Comparison of ENCODE assay signal across 8 cellular contexts in the genomic region with DNA sequence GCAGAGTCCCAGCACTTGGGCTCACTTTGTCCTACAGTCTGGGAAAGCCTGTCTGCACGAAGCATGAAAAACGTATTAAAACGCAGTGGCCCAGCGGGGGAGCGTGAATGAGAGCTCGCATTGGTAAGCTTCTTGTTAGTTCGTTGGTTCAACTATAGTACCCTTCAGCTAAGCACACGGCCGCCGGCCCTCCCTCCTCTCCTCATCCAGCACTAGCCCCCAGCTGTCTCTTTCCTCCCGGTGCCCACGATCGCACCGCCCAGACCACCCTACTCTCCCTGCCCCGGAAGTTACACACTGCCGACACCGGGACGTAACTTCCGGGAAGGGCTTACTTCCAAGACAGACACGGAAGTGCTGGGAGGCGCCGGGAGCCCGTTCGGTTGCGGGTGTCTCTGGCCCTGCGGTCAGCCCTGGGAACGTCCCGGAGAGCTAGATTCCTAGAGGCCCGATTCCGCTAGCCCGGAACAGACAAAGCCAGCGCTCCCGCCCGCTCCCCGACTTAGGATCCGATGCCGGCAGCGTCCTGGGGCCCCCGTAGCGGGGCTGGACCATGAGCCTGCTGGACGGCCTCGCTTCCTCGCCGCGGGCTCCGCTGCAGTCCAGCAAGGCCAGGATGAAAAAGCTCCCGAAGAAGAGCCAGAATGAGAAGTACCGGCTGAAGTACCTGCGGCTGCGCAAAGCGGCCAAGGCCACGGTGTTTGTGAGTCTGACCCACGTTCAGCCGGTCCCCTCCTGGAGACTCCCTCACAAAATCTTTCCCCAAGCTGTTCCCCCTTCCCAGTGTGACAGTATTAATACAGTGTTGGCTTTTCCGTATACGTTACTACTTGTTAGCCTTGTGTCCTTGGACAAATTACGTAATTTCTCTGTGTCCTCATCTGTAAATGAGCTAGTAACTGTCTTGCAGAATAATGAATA. TPM values are rescaled to one million over a fixed set of nuclear protein-coding genes. Genes with fewer than 3 reads are reported as not detected.
DNase-seq lines count a peak whose midpoint lies in the region; ATAC-seq, FAIRE-seq and TF ChIP-seq lines count a peak whose summit lies in the region.

Gene TBRG1, plus strand, starts transcription at position 334 of the 921 bp plus-strand sequence. Its CDS starts 220 bp downstream, at position 554.

- TF ChIP-seq CTCF in WI38 (IDR thresholded peaks at IDR 0.05; ENCODE audit: low read depth, low read length) (no peak), mammary epithelial cell (conservative IDR thresholded peaks at IDR 0.05 in 1 of 2, IDR thresholded peaks at IDR 0.05 in 1 of 2; ENCODE audit: extremely low read depth in 1 of 2, insufficient read depth in 1 of 2, low read depth in 1 of 2, low read length in 2 of 2) (no peak)

- FAIRE-seq in small intestine (lab: Jason Lieb, UNC): no peak

- H3K36me3 ChIP-seq in mammary epithelial cell (ENCODE audit: insufficient read depth, low read length) (peaks cover 24% of the 10 kb centered on the region), iPS-20b (ENCODE audit: insufficient read depth, low read depth, low read length) (peaks cover 30% of the 10 kb centered on the region), small intestine (ENCODE audit: control insufficient read depth in 2 of 2, insufficient read depth in 2 of 2, low read length in 2 of 2) (peaks cover 4 to 10% of the 10 kb centered on the region in 2 donors)

- H3K4me1 ChIP-seq in mammary epithelial cell (ENCODE audit: insufficient read depth, low read length) (peaks cover 19% of the 10 kb centered on the region), iPS-20b (ENCODE audit: insufficient read depth, low read length) (peaks cover 7% of the 10 kb centered on the region), small intestine (ENCODE audit: control insufficient read depth in 2 of 2, insufficient read depth in 1 of 2, low read depth in 1 of 2, low read length in 1 of 2) (peaks cover 5 to 11% of the 10 kb centered on the region in 2 donors)

- peaks cover 2% of the 10 kb centered on the region for H4K20me1 ChIP-seq in mammary epithelial cell (ENCODE audit: insufficient read depth, low read length)

- H3K4me3 ChIP-seq in WI38 (ENCODE audit: low read depth, low read length) (peak within 1 kb of the TSS; percentile 97), mammary epithelial cell (replicated peaks in 1 of 3; ENCODE audit: insufficient read depth in 1 of 3, low read depth in 2 of 3, low read length in 3 of 3) (peak within 1 kb of the TSS; percentile 71 to 97 (median 96)), iPS-20b (ENCODE audit: low read length) (peak within 1 kb of the TSS; percentile 96), small intestine (ENCODE audit: low read depth in 1 of 2, low read length in 2 of 2) (peak within 1 kb of the TSS; percentile 97)

- peak within 1 kb of the TSS; percentile 83 for H3K4me2 ChIP-seq in mammary epithelial cell (ENCODE audit: insufficient read depth, low read depth, low read length)

- peaks cover 49% of the 10 kb centered on the region for H3K79me2 ChIP-seq in mammary epithelial cell (ENCODE audit: insufficient read depth, low read length)

- peak within 1 kb of the TSS; percentile 96 for H2AFZ ChIP-seq in mammary epithelial cell (ENCODE audit: low read depth, low read length)

- TSS peak; percentile 91 for BruUV-seq in mammary epithelial cell (replicated peaks; lab: Mats Ljungman, UMichigan)

- H3K9me3 ChIP-seq in mammary epithelial cell (replicated peaks; ENCODE audit: insufficient read depth, low read length) (no peaks in the 10 kb centered on the region), iPS-20b (ENCODE audit: insufficient read depth, low read depth, low read length) (no peaks in the 10 kb centered on the region), small intestine (ENCODE audit: control insufficient read depth, low read depth) (no peaks in the 10 kb centered on the region)

- dilution Hi-C loops in mammary epithelial cell (cut with HindIII; ENCODE audit: low sequenced_read_pairs): no loop called here

- peak; percentile 85 for DNase-seq in ACHN
- peak; percentile 91 for DNase-seq in NCI-H2227 (lab: John Stamatoyannopoulos, UW; ENCODE audit: unreplicated experiment)
- DNase-seq in mammary epithelial cell: peak; percentile 82
- peak; percentile 90 for DNase-seq in small intestine

- H3K9ac ChIP-seq in mammary epithelial cell (ENCODE audit: insufficient read depth, low read length) (peak within 1 kb of the TSS; percentile 89), iPS-20b (ENCODE audit: low read depth, low read length) (peak within 1 kb of the TSS; percentile 93)

- in situ Hi-C loops in ACHN (cut with HindIII; ENCODE audit: low pct_ligation_motif_present, low pct_unique_long_range_greater_than_20kb, low sequenced_read_pairs) (no loop called here), mammary epithelial cell (cut with MboI; ENCODE audit: low sequenced_read_pairs in 2 of 2) (no loop called here)

- peak; percentile 95 for ATAC-seq in GM18873 (IDR thresholded peaks at IDR 0.05; ENCODE audit: low FRiP score, unreplicated experiment)
- peak; percentile 97 for ATAC-seq in HG03135 (IDR thresholded peaks at IDR 0.05; ENCODE audit: unreplicated experiment)

- intact Hi-C loops in mammary epithelial cell (cut with micrococcal nuclease): loop anchor here (1.0 kb wide), 1 partner anchor 220 kb away; no protein-coding TSS in a partner anchor

- CTCF ChIA-PET in mammary epithelial cell (lab: Charles Lee; ENCODE audit: low non-redundant PET): interaction anchor here (0.6 kb wide), 2 partner anchors 94 to 534 kb away, joined by 3 read pairs; no protein-coding TSS in a partner anchor

- 2% methylated on average over 27 of the region's 57 CpGs for WGBS in mammary epithelial cell (ENCODE audit: low coverage, missing lambda C conversion rate)
- WGBS in small intestine, 3 donors: 0 to 1% (median 0%) methylated on average over 57 of the region's 57 CpGs

- H3K27me3 ChIP-seq in mammary epithelial cell (ENCODE audit: insufficient read depth, low read length): no peaks in the 10 kb centered on the region
- H3K27me3 ChIP-seq in iPS-20b (ENCODE audit: insufficient read depth, low read length): peaks cover 18% of the 10 kb centered on the region
- H3K27me3 ChIP-seq in small intestine (ENCODE audit: control insufficient read depth in 2 of 2, insufficient read depth in 2 of 2, low read length in 2 of 2): no peaks in the 10 kb centered on the region

- H3K27ac ChIP-seq in mammary epithelial cell (ENCODE audit: insufficient read depth, low read depth, low read length) (peak within 1 kb of the TSS; percentile 78), iPS-20b (ENCODE audit: low read length) (peak within 1 kb of the TSS; percentile 81), small intestine (ENCODE audit: low read depth in 1 of 2, low read length in 1 of 2) (peak within 1 kb of the TSS; percentile 96 to 97)

RNA-seq across cellular contexts. Expression of gene TBRG1, which starts in this region (rescaled TPM):
- 10 to 100 TPM; 28.8 to 36.9 TPM for total RNA-seq in mammary epithelial cell
- polyA plus RNA-seq in mammary epithelial cell: 20.5 TPM
- polyA minus RNA-seq in mammary epithelial cell: 2.5 TPM
- polyA plus RNA-seq in small intestine: 10 to 100 TPM; 22.5 to 47.4 (median 37.6) TPM

Comparison
In these comparisons a context has a peak if more than half of its experiments do, and no peak if none do; other contexts are left out.
1. Peak in every context shown above with its lines: DNase-seq, ATAC-seq, H3K4me3 ChIP-seq and H3K27ac ChIP-seq.